17 cellular contexts compared by ENCODE assay signal in the genomic region with DNA sequence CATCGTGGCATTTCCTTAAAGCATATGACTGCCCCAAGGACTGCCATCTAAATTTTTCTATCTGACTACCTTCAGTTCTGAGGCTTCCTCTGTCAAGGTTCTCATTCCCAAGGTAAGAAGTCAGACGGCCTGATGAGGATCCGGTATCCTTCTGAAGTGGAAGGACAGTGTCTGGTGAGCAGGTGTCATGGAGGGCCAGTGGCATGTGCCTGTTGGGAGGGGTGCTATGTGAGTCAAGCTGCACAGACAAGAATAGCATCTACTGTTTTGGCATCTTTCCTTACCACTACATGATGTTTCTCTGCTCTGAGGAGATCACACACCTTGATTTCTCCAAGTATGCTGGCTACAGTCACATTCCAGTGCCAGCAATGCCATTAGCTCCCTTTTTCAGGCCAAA.
"Had no signal": no experiment of that assay in that cellular context is flagged by ENCODE, and none has a peak within 500 bp of the region (broad histone marks: within the 10 kb centered on the region; RNA-seq: fewer than 3 reads in every experiment).

No MANE protein-coding gene starts in this region.

- H3K4me3 ChIP-seq: tibial nerve had no signal

- H3K27me3 Mint-ChIP-seq: activated CD8-positive, alpha-beta T cell treated with anti-CD3 and anti-CD28 coated beads for 36 hours; activated naive CD8-positive, alpha-beta T cell treated with anti-CD3 and anti-CD28 coated beads for 36 hours; activated T-helper 17 cell treated with anti-CD3 and anti-CD28 coated beads, Interleukin-2, amount 50 U/mL, for 72 hours had no signal

- H3K4me1 ChIP-seq: parathyroid adenoma, tibial nerve had no signal

- H3K9ac ChIP-seq: parathyroid adenoma had no signal

- H3K9me3 Mint-ChIP-seq: activated B cell treated with CpG ODN at 0.5 μM for 24 hours; activated CD8-positive, alpha-beta T cell treated with anti-CD3 and anti-CD28 coated beads for 36 hours; activated naive CD8-positive, alpha-beta T cell treated with anti-CD3 and anti-CD28 coated beads for 36 hours; activated T-helper 17 cell treated with anti-CD3 and anti-CD28 coated beads, Interleukin-2, amount 50 U/mL, for 72 hours; natural killer cell treated with Interleukin-12 subunit alpha and Interleukin-12 subunit beta and Interleukin-15 and Interleukin-18, amount 100 ng/mL, for 72 hours had no signal

- DNase-seq: activated B cell treated with CpG ODN at 0.5 μM for 24 hours; activated CD4-positive, alpha-beta T cell treated with anti-CD3 and anti-CD28 coated beads for 4 hours; activated CD8-positive, alpha-beta T cell treated with anti-CD3 and anti-CD28 coated beads for 36 hours; activated naive CD4-positive, alpha-beta T cell; activated naive CD8-positive, alpha-beta T cell treated with anti-CD3 and anti-CD28 coated beads for 36 hours; activated T-cell treated with anti-CD3 and anti-CD28 coated beads, Interleukin-2, amount 50 U/mL, for 1 hour; caudate nucleus; erythroblast; stimulated activated CD4-positive, alpha-beta T cell treated with anti-CD3 and anti-CD28 coated beads, Interleukin-2, amount 100 ng/mL, for 24 hours; stimulated activated naive CD8-positive, alpha-beta T cell treated with anti-CD3 and anti-CD28 coated beads, Interleukin-15, Interleukin-2, amounts not matched to agents 100 U/mL and 50 U/mL, for 24 hours had no signal

- H3K4me1 Mint-ChIP-seq: activated B cell treated with CpG ODN at 0.5 μM for 24 hours; activated naive CD8-positive, alpha-beta T cell treated with anti-CD3 and anti-CD28 coated beads for 36 hours; activated T-helper 17 cell treated with anti-CD3 and anti-CD28 coated beads, Interleukin-2, amount 50 U/mL, for 72 hours had no signal

- H3K79me2 ChIP-seq: parathyroid adenoma had no signal

- ATAC-seq: activated CD8-positive, alpha-beta T cell treated with anti-CD3 and anti-CD28 coated beads for 36 hours; activated T-helper 17 cell treated with anti-CD3 and anti-CD28 coated beads, Interleukin-2, amount 50 U/mL, for 72 hours; natural killer cell treated with Interleukin-12 subunit alpha and Interleukin-12 subunit beta and Interleukin-15 and Interleukin-18, amount 100 ng/mL, for 72 hours; stimulated activated naive CD8-positive, alpha-beta T cell treated with anti-CD3 and anti-CD28 coated beads, Interleukin-15, Interleukin-2, amounts not matched to agents 100 U/mL and 50 U/mL, for 24 hours had no signal

- FAIRE-seq: colon, frontal cortex, urothelium cell line had no signal

- H2AFZ ChIP-seq: parathyroid adenoma had no signal

- H3K36me3 ChIP-seq: tibial nerve had no signal

- H3K36me3 Mint-ChIP-seq: activated naive CD8-positive, alpha-beta T cell treated with anti-CD3 and anti-CD28 coated beads for 36 hours; natural killer cell treated with Interleukin-12 subunit alpha and Interleukin-12 subunit beta and Interleukin-15 and Interleukin-18, amount 100 ng/mL, for 72 hours had no signal

- H3K27me3 ChIP-seq: tibial nerve had no signal

- H3K27ac ChIP-seq: parathyroid adenoma, tibial nerve had no signal

- H3K27ac Mint-ChIP-seq: activated B cell treated with CpG ODN at 0.5 μM for 24 hours; activated CD8-positive, alpha-beta T cell treated with anti-CD3 and anti-CD28 coated beads for 36 hours; activated naive CD8-positive, alpha-beta T cell treated with anti-CD3 and anti-CD28 coated beads for 36 hours; activated T-helper 17 cell treated with anti-CD3 and anti-CD28 coated beads, Interleukin-2, amount 50 U/mL, for 72 hours; natural killer cell treated with Interleukin-12 subunit alpha and Interleukin-12 subunit beta and Interleukin-15 and Interleukin-18, amount 100 ng/mL, for 72 hours had no signal

- H3K4me3 Mint-ChIP-seq: activated B cell treated with CpG ODN at 0.5 μM for 24 hours; activated CD8-positive, alpha-beta T cell treated with anti-CD3 and anti-CD28 coated beads for 36 hours; activated naive CD8-positive, alpha-beta T cell treated with anti-CD3 and anti-CD28 coated beads for 36 hours; activated T-helper 17 cell treated with anti-CD3 and anti-CD28 coated beads, Interleukin-2, amount 50 U/mL, for 72 hours; natural killer cell treated with Interleukin-12 subunit alpha and Interleukin-12 subunit beta and Interleukin-15 and Interleukin-18, amount 100 ng/mL, for 72 hours had no signal

- H3K9me3 ChIP-seq: tibial nerve had no signal
